In the genomic region with DNA sequence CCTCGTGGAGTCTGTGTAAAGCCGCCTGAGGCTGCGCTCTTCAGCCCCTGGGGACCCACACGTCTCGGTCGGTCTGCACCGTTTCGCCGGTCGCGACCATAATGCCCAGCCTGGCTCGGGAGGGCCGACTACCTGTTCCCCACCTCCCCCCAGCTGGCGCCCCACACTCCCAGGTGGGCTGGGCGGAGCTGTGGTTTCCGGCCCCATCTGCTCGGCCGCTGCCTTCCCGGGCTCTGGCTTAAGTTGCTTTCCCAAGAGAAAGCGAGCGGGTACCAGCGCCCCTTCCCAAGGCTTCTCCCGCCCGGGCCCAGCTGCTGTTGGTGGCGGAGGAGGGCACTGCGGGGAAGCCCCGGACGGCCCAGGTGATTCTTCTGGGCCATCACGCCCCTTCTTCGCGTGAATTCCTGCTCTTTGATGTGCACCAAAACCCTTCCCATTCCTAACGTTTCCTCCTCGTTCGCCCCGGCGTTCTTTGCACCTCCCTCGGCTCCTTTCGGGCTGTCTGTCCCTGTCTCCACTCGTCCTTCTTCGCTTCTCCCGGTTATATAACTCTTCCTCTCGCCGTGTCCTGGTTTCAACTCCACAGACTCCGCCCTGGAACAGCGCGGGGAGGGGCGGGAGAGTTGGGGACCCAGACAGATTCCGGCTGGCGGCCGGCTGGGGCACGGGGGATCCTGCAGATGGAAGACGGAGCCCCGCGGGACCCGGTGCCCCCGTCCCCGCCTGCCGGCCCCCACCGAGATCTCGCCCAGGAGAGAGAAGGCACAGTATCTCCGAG, we compare ENCODE assay signal across 8 cellular contexts. TPM values are rescaled to one million over a fixed set of nuclear protein-coding genes. Genes with fewer than 3 reads are reported as not detected.
DNase-seq lines count a peak whose midpoint lies in the region; ATAC-seq and TF ChIP-seq lines count a peak whose summit lies in the region.

No MANE protein-coding gene starts in this region.

- H3K4me1 ChIP-seq in duodenal mucosa (ENCODE audit: control insufficient read depth in 1 of 2, insufficient read depth in 2 of 2, low read length in 2 of 2): peaks cover 45 to 58% of the 10 kb centered on the region in 2 donors
- peaks cover 7 to 10% of the 10 kb centered on the region in 2 donors for H3K4me1 ChIP-seq in lung (ENCODE audit: control insufficient read depth in 2 of 2, insufficient read depth in 2 of 2, low read length in 2 of 2)
- peaks cover 13 to 61% (median 48%) of the 10 kb centered on the region in 5 donors for H3K4me1 ChIP-seq in subcutaneous abdominal adipose tissue (ENCODE audit: control insufficient read depth in 5 of 5, insufficient read depth in 5 of 5, low read length in 5 of 5)

- DNase-seq in CD14-positive monocyte (ENCODE audit: low spot score) (no peak), HT1080 (ENCODE audit: low read depth) (peak; percentile 52), T follicular helper cell (ENCODE audit: low read depth) (peak; percentile 52), lung (ENCODE audit: low spot score) (no peak), AML-193 (lab: John Stamatoyannopoulos, UW) (no peak)

- peaks cover 11 to 13% (median 12%) of the 10 kb centered on the region in 3 donors for H3K27me3 Mint-ChIP-seq in CD14-positive monocyte (ENCODE audit: low read depth in 3 of 3)

- H3K9ac ChIP-seq in duodenal mucosa (ENCODE audit: low read depth in 1 of 2, low read length in 2 of 2) (peak overlapping the region; percentile 87 to 93), subcutaneous abdominal adipose tissue (ENCODE audit: low read length in 5 of 5) (peak overlapping the region; percentile 56 to 97 (median 91))

- H3K4me1 Mint-ChIP-seq in CD14-positive monocyte: peaks cover 56% of the 10 kb centered on the region

- H3K36me3 Mint-ChIP-seq in CD14-positive monocyte: peaks cover 15 to 19% of the 10 kb centered on the region in 2 donors

- H3K27ac ChIP-seq in duodenal mucosa (ENCODE audit: low read depth, low read length): peak overlapping the region; percentile 97
- H3K27ac ChIP-seq in lung (ENCODE audit: low read depth in 1 of 2, low read length in 1 of 2): peak overlapping the region; percentile 96 to 98
- H3K27ac ChIP-seq in subcutaneous abdominal adipose tissue (ENCODE audit: low read depth, low read length): peak overlapping the region; percentile 100

- H3K9me3 ChIP-seq in duodenal mucosa (ENCODE audit: control insufficient read depth in 1 of 2, low read length in 2 of 2) (no peaks in the 10 kb centered on the region), lung (ENCODE audit: control insufficient read depth in 2 of 2, insufficient read depth in 1 of 2, low read length in 1 of 2) (no peaks in the 10 kb centered on the region), subcutaneous abdominal adipose tissue (ENCODE audit: control insufficient read depth in 5 of 5, low read length in 5 of 5) (no peaks in the 10 kb centered on the region)

- peak overlapping the region; percentile 94 to 95 for H3K4me3 Mint-ChIP-seq in CD14-positive monocyte

- H3K9me3 Mint-ChIP-seq in CD14-positive monocyte: peaks cover 0 to 2% (median 0%) of the 10 kb centered on the region in 7 donors

- peak overlapping the region; percentile 91 to 100 (median 98) for H3K27ac Mint-ChIP-seq in CD14-positive monocyte

- no peak for TF ChIP-seq CTCF in CD14-positive monocyte (IDR thresholded peaks at IDR 0.05)
- no peak for TF ChIP-seq CTCF in lung (IDR thresholded peaks at IDR 0.05; ENCODE audit: control extremely low read depth, extremely low read depth)

- 0 to 1% methylated on average over 60 to 61 of the region's 61 CpGs for WGBS in lung, 2 donors

- ATAC-seq in GM19023 (IDR thresholded peaks at IDR 0.05; ENCODE audit: unreplicated experiment): peak; percentile 29
- ATAC-seq in lung (ENCODE audit: insufficient read depth, low FRiP score): peak; percentile 12

- H3K36me3 ChIP-seq in duodenal mucosa (ENCODE audit: control insufficient read depth in 1 of 2, insufficient read depth in 2 of 2, low read length in 2 of 2): peaks cover 0 to 6% of the 10 kb centered on the region in 2 donors
- peaks cover 0 to 2% of the 10 kb centered on the region in 2 donors for H3K36me3 ChIP-seq in lung (ENCODE audit: control insufficient read depth in 2 of 2, insufficient read depth in 2 of 2, low read length in 2 of 2)
- peaks cover 0 to 9% (median 0%) of the 10 kb centered on the region in 5 donors for H3K36me3 ChIP-seq in subcutaneous abdominal adipose tissue (ENCODE audit: control insufficient read depth in 5 of 5, insufficient read depth in 5 of 5, low read length in 5 of 5)

- intact Hi-C loops in CD14-positive monocyte (cut with micrococcal nuclease): loop anchor here (1.0 to 10.0 kb wide), 4 partner anchors 8 to 319 kb away; a partner anchor contains a TSS

- H3K4me3 ChIP-seq in duodenal mucosa (ENCODE audit: low read depth in 1 of 2, low read length in 2 of 2) (peak overlapping the region; percentile 82 to 92), lung (peak overlapping the region; percentile 62), subcutaneous abdominal adipose tissue (ENCODE audit: low read depth in 1 of 5, low read length in 5 of 5) (peak overlapping the region; percentile 75 to 89 (median 88))

- H3K27me3 ChIP-seq in duodenal mucosa (ENCODE audit: control insufficient read depth in 1 of 2, insufficient read depth in 2 of 2, low read length in 2 of 2) (no peaks in the 10 kb centered on the region), lung (ENCODE audit: control insufficient read depth, insufficient read depth) (no peaks in the 10 kb centered on the region), subcutaneous abdominal adipose tissue (ENCODE audit: control insufficient read depth in 5 of 5, insufficient read depth in 4 of 5, low read length in 5 of 5) (peaks cover 0 to under 1% (median 0%) of the 10 kb centered on the region in 5 donors)

RNA-seq across cellular contexts. Expression of a gene that starts 2.0 kb away (rescaled TPM):
- polyA plus RNA-seq in CD14-positive monocyte (under 1 TPM; 0.37 to 0.44 TPM), lung (10 to 100 TPM; 30.2 to 38.9 TPM)
- total RNA-seq in HT1080 (2014; rRNA removed; shearing (Covaris generic)): 0.27 and 0.87 TPM in 2 replicates
- polyA plus RNA-seq in HT1080 (2015; cell fraction: cytosol; rRNA removed): 2.8 and 3.0 TPM in 2 replicates
- 7.4 TPM in 2 replicates for polyA plus RNA-seq in HT1080 (2015; cell fraction: nucleus; rRNA removed)
- total RNA-seq in lung: 10 to 100 TPM; 21.0 to 52.9 TPM

RNA-seq across cellular contexts. Expression of a gene that starts 18.9 kb away (rescaled TPM):
- not detected for polyA plus RNA-seq in CD14-positive monocyte
- total RNA-seq in HT1080 (2014; rRNA removed; shearing (Covaris generic)): 0.88 TPM in 1 of 2 replicates, not detected in the other
- 0.61 TPM in 1 of 2 replicates, not detected in the other for polyA plus RNA-seq in HT1080 (2015; cell fraction: cytosol; rRNA removed)
- polyA plus RNA-seq in HT1080 (2015; cell fraction: nucleus; rRNA removed): 0.47 and 0.88 TPM in 2 replicates
- 10 to 100 TPM in 1 of 2 donors, 1 to 10 TPM in 1; 6.3 to 11.2 TPM for total RNA-seq in lung
- polyA plus RNA-seq in lung: 10 to 100 TPM; 11.5 to 19.6 TPM

RNA-seq across cellular contexts. Expression of a gene that starts 21.4 kb away (rescaled TPM):
- polyA plus RNA-seq in CD14-positive monocyte (100 to 1,000 TPM; 148 to 197 TPM), lung (100 to 1,000 TPM; 120 to 239 TPM)
- total RNA-seq in HT1080 (2014; rRNA removed; shearing (Covaris generic)): 98.2 and 168 TPM in 2 replicates
- 46.6 and 75.3 TPM in 2 replicates for polyA plus RNA-seq in HT1080 (2015; cell fraction: cytosol; rRNA removed)
- 32.2 and 33.5 TPM in 2 replicates for polyA plus RNA-seq in HT1080 (2015; cell fraction: nucleus; rRNA removed)
- 10 to 100 TPM; 58.2 to 85.3 TPM for total RNA-seq in lung

RNA-seq across cellular contexts. Expression of a gene that starts 21.8 kb away (rescaled TPM):
- polyA plus RNA-seq in CD14-positive monocyte: under 1 TPM; 0.50 to 0.98 TPM
- total RNA-seq in HT1080 (2014; rRNA removed; shearing (Covaris generic)): 4.8 and 6.4 TPM in 2 replicates
- polyA plus RNA-seq in HT1080 (2015; cell fraction: cytosol; rRNA removed): 5.7 and 5.9 TPM in 2 replicates
- polyA plus RNA-seq in HT1080 (2015; cell fraction: nucleus; rRNA removed): 8.6 and 8.8 TPM in 2 replicates
- total RNA-seq in lung: 10 to 100 TPM; 17.9 to 21.6 TPM
- 10 to 100 TPM in 1 of 2 donors, 1 to 10 TPM in 1; 5.5 to 10.1 TPM for polyA plus RNA-seq in lung

RNA-seq across cellular contexts. Expression of a gene that starts 52.6 kb away (rescaled TPM):
- under 1 TPM; 0.55 to 0.91 TPM for polyA plus RNA-seq in CD14-positive monocyte
- 82.5 and 84.7 TPM in 2 replicates for total RNA-seq in HT1080 (2014; rRNA removed; shearing (Covaris generic))
- polyA plus RNA-seq in HT1080 (2015; cell fraction: cytosol; rRNA removed): 35.8 and 39.0 TPM in 2 replicates
- polyA plus RNA-seq in HT1080 (2015; cell fraction: nucleus; rRNA removed): 107 and 119 TPM in 2 replicates
- 100 to 1,000 TPM in 1 of 2 donors, 10 to 100 TPM in 1; 83.0 to 112 TPM for total RNA-seq in lung
- 10 to 100 TPM; 60.9 to 69.9 TPM for polyA plus RNA-seq in lung

Comparison
In these comparisons a context has a peak if more than half of its experiments do, and no peak if none do; other contexts are left out.
1. DNase-seq: peak in HT1080 (single experiment) and T follicular helper cell (single experiment); none in CD14-positive monocyte (single experiment), lung (single experiment) and AML-193 (0 of 2).
2. RNA of a gene that starts 2.0 kb away (total RNA-seq): 21.0 to 52.9 TPM in lung; 0.27 to 0.87 TPM in HT1080; every median in the first group is over 10 times any median in the second.
3. Peak in every context shown above with its lines, with median percentiles within 50 percentile points of each other: H3K27ac ChIP-seq and H3K4me3 ChIP-seq.